Comparison of ENCODE assay signal across 10 cellular contexts in the genomic region with DNA sequence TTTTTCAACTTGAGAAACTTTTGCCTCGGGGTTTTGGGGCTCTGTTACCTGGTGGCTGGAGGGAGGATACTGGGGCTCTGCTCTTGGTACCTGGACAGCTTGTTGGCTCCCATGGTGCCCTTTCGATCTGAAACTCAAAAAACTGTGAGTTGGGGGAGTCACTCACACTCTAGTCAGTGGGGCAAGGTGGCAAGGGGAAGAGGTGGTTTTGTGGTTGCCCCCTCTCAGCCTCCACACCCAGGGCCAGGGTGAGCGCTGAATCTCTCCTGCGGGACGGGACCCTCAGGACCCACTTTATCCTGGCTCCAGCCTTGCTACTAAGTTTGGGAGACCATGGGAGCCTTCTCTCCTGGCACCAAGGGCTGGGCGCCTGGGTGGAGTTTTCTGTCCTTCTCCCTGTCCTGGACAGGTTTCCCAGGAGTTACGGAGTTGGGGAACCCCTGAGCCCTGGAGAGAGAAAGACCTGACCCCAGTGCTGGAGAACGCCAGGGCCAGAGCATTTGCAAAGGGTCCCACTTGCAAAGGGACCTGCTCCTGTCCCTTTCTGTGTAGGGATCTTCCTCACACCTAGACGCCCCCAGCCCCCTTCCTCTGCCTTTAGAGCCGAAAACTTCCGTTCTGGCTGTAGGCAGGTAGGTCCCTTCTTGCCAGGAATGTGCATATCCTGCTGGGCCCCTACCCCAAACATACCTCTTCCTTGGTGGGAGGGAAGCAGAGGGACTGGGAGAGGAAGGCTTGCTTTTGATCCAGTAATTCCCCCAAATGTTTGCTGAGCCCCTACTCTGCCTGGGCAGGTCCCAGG. TPM values are rescaled to one million over a fixed set of nuclear protein-coding genes. Genes with fewer than 3 reads are reported as not detected.
DNase-seq lines count a peak whose midpoint lies in the region; TF ChIP-seq lines count a peak whose summit lies in the region.
"Had no signal": no experiment of that assay in that cellular context is flagged by ENCODE, and none has a peak within 500 bp of the region (broad histone marks: within the 10 kb centered on the region; RNA-seq: fewer than 3 reads in every experiment).

No MANE protein-coding gene starts in this region.

- peaks cover 6 to 10% of the 10 kb centered on the region in 2 donors for H3K27me3 Mint-ChIP-seq in CD8-positive, alpha-beta memory T cell
- H3K27me3 Mint-ChIP-seq in osteocyte (ENCODE audit: unreplicated experiment) = no peaks in the 10 kb centered on the region

- H3K4me1 ChIP-seq in CD8-positive, alpha-beta memory T cell (ENCODE audit: insufficient read depth, low read length) = peaks cover 42% of the 10 kb centered on the region
- H3K4me1 ChIP-seq in OCI-LY3 (ENCODE audit: low read length) (peaks cover 23% of the 10 kb centered on the region), ovary (ENCODE audit: insufficient read depth) (peaks cover 2% of the 10 kb centered on the region)

- no peaks in the 10 kb centered on the region for H3K9me3 ChIP-seq in CD8-positive, alpha-beta memory T cell (ENCODE audit: low read length)
- no peaks in the 10 kb centered on the region for H3K9me3 ChIP-seq in OCI-LY3 (ENCODE audit: insufficient read depth, low read length)
- H3K9me3 ChIP-seq in ovary = no peaks in the 10 kb centered on the region

- peaks cover 23% of the 10 kb centered on the region for H3K27me3 ChIP-seq in CD8-positive, alpha-beta memory T cell (ENCODE audit: insufficient read depth, low read length, poor library complexity, severe bottlenecking)
- H3K27me3 ChIP-seq in OCI-LY3 (ENCODE audit: low read depth, low read length) (peaks cover 6% of the 10 kb centered on the region; the same call in 1 of the 2 replicates), ovary (no peaks in the 10 kb centered on the region)

- CTCF ChIA-PET in CD8-positive, alpha-beta memory T cell (lab: Charles Lee) = interaction anchor here (0.7 to 1.1 kb wide), 2 partner anchors 119 to 124 kb away, joined by 3 to 4 read pairs; no protein-coding TSS in a partner anchor

- TF ChIP-seq CTCF in OCI-LY3 (IDR thresholded peaks at IDR 0.05; ENCODE audit: low read depth, low read length) (no peak), epithelial cell of proximal tubule (conservative IDR thresholded peaks at IDR 0.05; ENCODE audit: low read depth, low read length) (no peak), osteocyte (IDR thresholded peaks at IDR 0.05) (no peak), ovary (IDR thresholded peaks at IDR 0.05) (no peak)

- intact Hi-C loops in ovary (cut with DNase I) = no loop called here

- H3K4me3 Mint-ChIP-seq in CD8-positive, alpha-beta memory T cell = peak overlapping the region; percentile 84 to 97 (median 94)
- H3K4me3 Mint-ChIP-seq in osteocyte (ENCODE audit: unreplicated experiment) = peak overlapping the region; percentile 50

- H4K20me1 ChIP-seq in OCI-LY3 (ENCODE audit: insufficient read depth, low read length) = peaks cover 62% of the 10 kb centered on the region

- H3K79me2 ChIP-seq in OCI-LY3 (ENCODE audit: low read length) = peaks cover 85% of the 10 kb centered on the region

- POLR2A ChIA-PET in CD8-positive, alpha-beta memory T cell (lab: Charles Lee) = interaction anchor here (0.7 to 0.8 kb wide), 2 partner anchors 124 to 168 kb away, joined by 4 to 8 read pairs; no protein-coding TSS in a partner anchor

- H2AFZ ChIP-seq in OCI-LY3 (ENCODE audit: low read depth, low read length) = no peak overlapping the region

- peak overlapping the region; percentile 95 for H3K4me2 ChIP-seq in OCI-LY3 (ENCODE audit: low read length)

- no peak overlapping the region for H3K4me3 ChIP-seq in CD8-positive, alpha-beta memory T cell (ENCODE audit: low read length)
- H3K4me3 ChIP-seq in OCI-LY3 (ENCODE audit: low read length) (no peak overlapping the region), epithelial cell of proximal tubule (ENCODE audit: low read depth, low read length) (peak overlapping the region; percentile 95), ovary (no peak overlapping the region)

- no peak for DNase-seq in CD8-positive, alpha-beta memory T cell
- DNase-seq in epithelial cell of proximal tubule (ENCODE audit: low read depth) (no peak), osteocyte (ENCODE audit: extremely low spot score, unreplicated experiment) (no peak), ovary (no peak), COR-L47 (lab: John Stamatoyannopoulos, UW) (no peak), NCI-H1105 (lab: John Stamatoyannopoulos, UW) (no peak)
- no peak for DNase-seq in stimulated activated naive CD4-positive, alpha-beta T cell (lab: John Stamatoyannopoulos, UW)
- DNase-seq: dermis blood vessel endothelial cell had no signal

- 92 to 96% (median 93%) methylated on average over 11 of the region's 11 CpGs for WGBS in ovary, 3 donors

- peak overlapping the region; percentile 51 to 96 (median 72) for H3K27ac Mint-ChIP-seq in CD8-positive, alpha-beta memory T cell
- H3K27ac Mint-ChIP-seq in osteocyte (ENCODE audit: unreplicated experiment) = no peak overlapping the region

- TF ChIP-seq POLR2A in ovary (IDR thresholded peaks at IDR 0.05) = no peak

- TF ChIP-seq EP300 in ovary (IDR thresholded peaks at IDR 0.05) = no peak

- no peaks in the 10 kb centered on the region for H3K9me3 Mint-ChIP-seq in CD8-positive, alpha-beta memory T cell
- H3K9me3 Mint-ChIP-seq in osteocyte (ENCODE audit: unreplicated experiment) = no peaks in the 10 kb centered on the region

- peaks cover 25 to 37% (median 37%) of the 10 kb centered on the region in 3 donors for H3K4me1 Mint-ChIP-seq in CD8-positive, alpha-beta memory T cell
- H3K4me1 Mint-ChIP-seq in osteocyte (ENCODE audit: unreplicated experiment) = peaks cover 22% of the 10 kb centered on the region

- H3K36me3 ChIP-seq in CD8-positive, alpha-beta memory T cell (ENCODE audit: insufficient read depth, low read length) = no peaks in the 10 kb centered on the region
- H3K36me3 ChIP-seq in OCI-LY3 (replicated peaks; ENCODE audit: low read depth, low read length) = peaks cover 34% of the 10 kb centered on the region
- H3K36me3 ChIP-seq in ovary = no peaks in the 10 kb centered on the region

- H3K9ac ChIP-seq in OCI-LY3 (ENCODE audit: low read length) = no peak overlapping the region

- H3K36me3 Mint-ChIP-seq in CD8-positive, alpha-beta memory T cell = peaks cover 3 to 10% (median 5%) of the 10 kb centered on the region in 3 donors
- no peaks in the 10 kb centered on the region for H3K36me3 Mint-ChIP-seq in osteocyte (ENCODE audit: unreplicated experiment)

- no peak overlapping the region for H3K27ac ChIP-seq in CD8-positive, alpha-beta memory T cell (ENCODE audit: low read depth, low read length)
- H3K27ac ChIP-seq in OCI-LY3 (ENCODE audit: low read length) (no peak overlapping the region), ovary (no peak overlapping the region)
- H3K27ac ChIP-seq: SK-N-MC had no signal

RNA-seq across cellular contexts. Expression of a gene that starts 2.9 kb away (rescaled TPM):
- 10 to 100 TPM; 22.2 to 22.3 TPM for total RNA-seq in CD8-positive, alpha-beta memory T cell
- polyA plus RNA-seq in CD8-positive, alpha-beta memory T cell = 1.6 TPM
- 7.5 and 10.2 TPM in 2 replicates for total RNA-seq in epithelial cell of proximal tubule
- 24.7 and 26.9 TPM in 2 replicates for total RNA-seq in osteocyte
- 10 to 100 TPM in 5 of 7 donors, 1 to 10 TPM in 2; 4.8 to 37.4 (median 22.3) TPM for total RNA-seq in ovary
- polyA plus RNA-seq in ovary = 10 to 100 TPM in 1 of 2 donors, 1 to 10 TPM in 1; 2.3 to 13.3 TPM
